In the genomic region with DNA sequence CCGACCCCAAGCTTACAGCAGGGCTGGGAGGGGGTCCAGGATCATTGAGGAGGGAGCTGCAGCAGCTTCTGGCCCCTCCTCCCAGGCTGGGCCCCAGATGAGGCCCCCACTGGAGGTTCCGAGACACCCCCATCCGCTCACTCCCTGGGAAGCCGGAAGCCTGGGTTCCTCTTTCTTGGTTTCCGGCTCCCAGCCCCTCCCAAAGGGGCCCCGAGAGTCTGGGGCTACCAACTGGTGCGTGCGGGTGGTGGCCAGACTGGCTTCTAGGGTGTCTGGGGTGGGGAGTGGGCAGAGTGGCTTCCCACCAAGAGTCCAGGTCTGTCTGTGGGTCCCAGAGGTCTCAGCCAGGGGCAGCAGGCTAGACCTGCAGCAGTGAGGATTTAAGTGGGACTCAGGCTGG, we compare ENCODE assay signal across 11 cellular contexts. TPM values are rescaled to one million over a fixed set of nuclear protein-coding genes. Genes with fewer than 3 reads are reported as not detected.
DNase-seq lines count a peak whose midpoint lies in the region; ATAC-seq, FAIRE-seq and TF ChIP-seq lines count a peak whose summit lies in the region.
"Had no signal": no experiment of that assay in that cellular context is flagged by ENCODE, and none has a peak within 500 bp of the region (broad histone marks: within the 10 kb centered on the region; RNA-seq: fewer than 3 reads in every experiment).

No MANE protein-coding gene starts in this region.

- peaks cover 30% of the 10 kb centered on the region for H3K79me2 ChIP-seq in GM12878 (ENCODE audit: control insufficient read depth, insufficient read depth, low read length)

- ATAC-seq in GM12878 (peak; percentile 54), GM19463 (IDR thresholded peaks at IDR 0.05; ENCODE audit: unreplicated experiment) (no peak)

- H3K27me3 ChIP-seq in GM12878 (replicated peaks in 1 of 2; ENCODE audit: control insufficient read depth in 2 of 2, insufficient read depth in 2 of 2, low read length in 1 of 2) (no peaks in the 10 kb centered on the region), rectal smooth muscle tissue (ENCODE audit: control insufficient read depth, insufficient read depth, low read length) (peaks cover 6% of the 10 kb centered on the region)
- H3K27me3 ChIP-seq: cardiac muscle cell had no signal

- RAD21 ChIA-PET in GM12878 (lab: Charles Lee; ENCODE audit: unreplicated experiment): interaction anchor here (1.2 to 2.3 kb wide), 4 partner anchors 11 to 36 kb away, joined by 4 to 7 read pairs (median 4); no protein-coding TSS in a partner anchor

- in situ Hi-C loops in GM12878 (cut with MboI): no loop called here

- H3K27ac ChIP-seq in GM12878 (ENCODE audit: control insufficient read depth, insufficient read depth): peak overlapping the region; percentile 85
- no peak overlapping the region for H3K27ac ChIP-seq in rectal smooth muscle tissue (ENCODE audit: low read depth, low read length)
- H3K27ac ChIP-seq: cardiac muscle cell, SK-N-MC had no signal

- TF ChIP-seq POLR2A in GM12892 (IDR thresholded peaks at IDR 0.05; ENCODE audit: low read depth, low read length): peak; percentile 54
- TF ChIP-seq POLR2A in GM12878 (IDR thresholded peaks at IDR 0.05; ENCODE audit: low read depth, low read length): peak; percentile 60

- intact Hi-C loops in GM12878 (cut with micrococcal nuclease; ENCODE audit: unreplicated experiment): no loop called here

- WGBS in GM12878 (ENCODE audit: insufficient coverage, insufficient replicate concordance, low lambda C conversion rate, missing lambda C conversion rate): 0% methylated on average over 8 of the region's 8 CpGs

- SMC1A ChIA-PET in GM12878 (lab: Charles Lee; ENCODE audit: uncharacterized antibody, unreplicated experiment): interaction anchor here (2.8 kb wide), 1 partner anchor 11 kb away, joined by 10 read pairs; no protein-coding TSS in a partner anchor

- POLR2A ChIA-PET in GM12878 (lab: Charles Lee): interaction anchor here (1.1 to 3.2 kb wide), 6 partner anchors 12 to 38 kb away, joined by 4 to 10 read pairs (median 8); no protein-coding TSS in a partner anchor

- FAIRE-seq in GM12892 (lab: Jason Lieb, UNC) (peak; percentile 83), GM12878 (lab: Jason Lieb, UNC) (no peak)

- TF ChIP-seq EP300 in GM12878 (IDR thresholded peaks at IDR 0.05; ENCODE audit: borderline replicate concordance in 1 of 2, control insufficient read depth in 1 of 2, low read depth in 2 of 2, low read length in 2 of 2): peak; percentile 16 to 54; a peak in 1 of 4 replicates

- no peak overlapping the region for H2AFZ ChIP-seq in GM12878 (ENCODE audit: control insufficient read depth, low read depth, low read length)

- H3K9ac ChIP-seq in GM12878 (ENCODE audit: control insufficient read depth, insufficient read depth, low read length) (peak overlapping the region; percentile 91), rectal smooth muscle tissue (ENCODE audit: low read length) (peak overlapping the region; percentile 16)

- no peak for TF ChIP-seq RAD21 in GM12878 (IDR thresholded peaks at IDR 0.05; ENCODE audit: insufficient read depth, low read depth, low read length)

- H3K36me3 ChIP-seq in GM12878 (ENCODE audit: control insufficient read depth in 2 of 2, insufficient read depth in 2 of 2, low read length in 1 of 2) (peaks cover 3 to 18% of the 10 kb centered on the region in 2 experiments), rectal smooth muscle tissue (ENCODE audit: control insufficient read depth, insufficient read depth, low read length) (peaks cover 6% of the 10 kb centered on the region)

- DNase-seq in GM12892 (ENCODE audit: insufficient read length) (peak; percentile 71), NOMO-1 (lab: John Stamatoyannopoulos, UW; ENCODE audit: unreplicated experiment in 2 of 2) (peak; percentile 72 to 83), GM12878 (ENCODE audit: low read depth, low spot score) (no peak), SK-N-DZ (ENCODE audit: low spot score) (no peak), SW 1271 (lab: John Stamatoyannopoulos, UW) (no peak), ecto neural progenitor cell (ENCODE audit: low spot score) (no peak)

- peak overlapping the region; percentile 83 for H3K4me3 ChIP-seq in GM12878
- H3K4me3 ChIP-seq in rectal smooth muscle tissue (ENCODE audit: low read length): peak overlapping the region; percentile 33
- H3K4me3 ChIP-seq: cardiac muscle cell, SK-N-MC had no signal

- BruUV-seq in GM12878 (replicated peaks; lab: Mats Ljungman, UMichigan): no TSS peak

- H3K4me1 ChIP-seq in GM12878 (ENCODE audit: control insufficient read depth, insufficient read depth, low read length) (peaks cover 19% of the 10 kb centered on the region; the same call in 1 of the 2 replicates), rectal smooth muscle tissue (ENCODE audit: control insufficient read depth, insufficient read depth, low read length) (peaks cover 9% of the 10 kb centered on the region)

- no peaks in the 10 kb centered on the region for H3K9me3 ChIP-seq in GM12878 (replicated peaks; ENCODE audit: control insufficient read depth, insufficient read depth, low read length)

- H4K20me1 ChIP-seq in GM12878 (ENCODE audit: control insufficient read depth, insufficient read depth): no peaks in the 10 kb centered on the region

- no peak for TF ChIP-seq CTCF in GM12878 (IDR thresholded peaks at IDR 0.05 in 2 of 3, conservative IDR thresholded peaks at IDR 0.05 in 1 of 3; ENCODE audit: control insufficient read depth in 2 of 3, extremely low read depth in 1 of 3, insufficient read depth in 1 of 3, low read depth in 3 of 3, low read length in 3 of 3)

- CTCF ChIA-PET in GM12878 (lab: Yijun Ruan, JAX): interaction anchor here (1.1 to 3.9 kb wide), 5 partner anchors 10 to 38 kb away, joined by 3 to 22 read pairs (median 7); no protein-coding TSS in a partner anchor

- peak overlapping the region; percentile 97 for H3K4me2 ChIP-seq in GM12878 (ENCODE audit: control insufficient read depth, insufficient read depth)

RNA-seq across cellular contexts. Expression of a gene that starts 2.2 kb away (rescaled TPM):
- polyA plus RNA-seq in GM12892 (2012; ENCODE audit: missing spikeins): 14.0 TPM
- 36.2 and 39.2 TPM in 2 replicates for total RNA-seq in GM12878 (2013; cell fraction: nucleolus; rRNA removed)
- total RNA-seq in GM12878 (2014; rRNA removed) (56.0 and 62.4 TPM in 2 replicates), GM12878 (2014; rRNA removed; fragmentation: Illumina TruSeq; extraction: Trizol) (15.2 and 15.3 TPM in 2 replicates), GM12878 (2021) (47.1 and 51.0 TPM in 2 replicates)
- polyA plus RNA-seq in GM12878 (2011; ENCODE audit: low read depth): 7.5 TPM
- polyA plus RNA-seq in GM12878 (2011; rRNA removed) (22.6 and 34.7 TPM in 2 replicates), GM12878 (2014; fragmentation: Illumina TruSeq; extraction: Trizol) (4.7 and 9.6 TPM in 2 replicates), GM12878 (2014; fragmentation: Nextera tagmentation; extraction: Ambion mirVana) (1 to 10 TPM in 1 of 2 experiments, under 1 TPM in 1; 0.82 to 3.3 TPM), GM12878 (2014; rRNA removed) (61.4 and 64.3 TPM in 2 replicates), GM12878 (2016; fragmentation: Nextera tagmentation; extraction: Ambion mirVana) (10 to 100 TPM; 45.0 to 53.5 TPM)
- 51.6 and 94.5 TPM in 2 replicates for polyA plus RNA-seq in GM12878 (2011; cell fraction: cytosol; rRNA removed)
- 56.1 and 57.8 TPM in 2 replicates for polyA plus RNA-seq in GM12878 (2011; cell fraction: nucleus; rRNA removed)
- 39.7 and 39.8 TPM in 2 replicates for polyA plus RNA-seq in GM12878 (2012)
- polyA minus RNA-seq in GM12878 (2011; rRNA and poly(A)+ RNA removed): 21.4 and 38.2 TPM in 2 replicates
- polyA minus RNA-seq in GM12878 (2011; cell fraction: cytosol; rRNA and poly(A)+ RNA removed): 21.9 and 23.7 TPM in 2 replicates
- 14.7 and 21.8 TPM in 2 replicates for polyA minus RNA-seq in GM12878 (2011; cell fraction: nucleus; rRNA and poly(A)+ RNA removed)
- polyA plus RNA-seq in SK-N-DZ (2014; cell fraction: cytosol; rRNA removed): 30.3 and 30.4 TPM in 2 replicates
- 28.4 and 31.8 TPM in 2 replicates for polyA plus RNA-seq in SK-N-DZ (2014; cell fraction: nucleus; rRNA removed)

RNA-seq across cellular contexts. Expression of a gene that starts 2.8 kb away (rescaled TPM):
- 0.23 TPM for polyA plus RNA-seq in GM12892 (2012; ENCODE audit: missing spikeins)
- 0.69 and 0.71 TPM in 2 replicates for total RNA-seq in GM12878 (2013; cell fraction: nucleolus; rRNA removed)
- total RNA-seq in GM12878 (2014; rRNA removed) (0.34 and 0.38 TPM in 2 replicates), GM12878 (2014; rRNA removed; fragmentation: Illumina TruSeq; extraction: Trizol) (0.09 and 0.14 TPM in 2 replicates), GM12878 (2021) (0.41 and 0.51 TPM in 2 replicates)
- polyA plus RNA-seq in GM12878 (2011; ENCODE audit: low read depth): 0.29 TPM
- polyA plus RNA-seq in GM12878 (2011; rRNA removed) (0.14 and 0.38 TPM in 2 replicates), GM12878 (2014; fragmentation: Illumina TruSeq; extraction: Trizol) (0.15 TPM in 1 of 2 replicates, not detected in the other), GM12878 (2014; fragmentation: Nextera tagmentation; extraction: Ambion mirVana) (under 1 TPM in 1 of 2 experiments, not detected in 1; 0.04 TPM), GM12878 (2014; rRNA removed) (0.27 and 0.36 TPM in 2 replicates), GM12878 (2016; fragmentation: Nextera tagmentation; extraction: Ambion mirVana) (under 1 TPM; 0.12 to 0.24 TPM)
- polyA plus RNA-seq in GM12878 (2011; cell fraction: cytosol; rRNA removed): 0.42 and 0.48 TPM in 2 replicates
- polyA plus RNA-seq in GM12878 (2011; cell fraction: nucleus; rRNA removed): 0.97 and 1.1 TPM in 2 replicates
- 0.58 and 0.86 TPM in 2 replicates for polyA plus RNA-seq in GM12878 (2012)
- polyA minus RNA-seq in GM12878 (2011; rRNA and poly(A)+ RNA removed): 0.37 and 0.88 TPM in 2 replicates
- polyA minus RNA-seq in GM12878 (2011; cell fraction: cytosol; rRNA and poly(A)+ RNA removed): 0.31 TPM in 1 of 2 replicates, not detected in the other
- polyA minus RNA-seq in GM12878 (2011; cell fraction: nucleus; rRNA and poly(A)+ RNA removed): 0.19 and 0.24 TPM in 2 replicates
- polyA plus RNA-seq in SK-N-DZ (2014; cell fraction: cytosol; rRNA removed): 14.7 and 15.5 TPM in 2 replicates
- 7.1 and 11.7 TPM in 2 replicates for polyA plus RNA-seq in SK-N-DZ (2014; cell fraction: nucleus; rRNA removed)

RNA-seq across cellular contexts. Expression of a gene that starts 7.1 kb away (rescaled TPM):
- polyA plus RNA-seq in GM12892 (2012; ENCODE audit: missing spikeins): not detected
- not detected in 2 replicates for total RNA-seq in GM12878 (2013; cell fraction: nucleolus; rRNA removed)
- total RNA-seq in GM12878 (2014; rRNA removed): not detected in 2 replicates
- not detected in 2 replicates for total RNA-seq in GM12878 (2014; rRNA removed; fragmentation: Illumina TruSeq; extraction: Trizol)
- total RNA-seq in GM12878 (2021): not detected in 2 replicates
- polyA plus RNA-seq in GM12878 (2011; ENCODE audit: low read depth): not detected
- not detected in 2 replicates for polyA plus RNA-seq in GM12878 (2011; rRNA removed)
- polyA plus RNA-seq in GM12878 (2011; cell fraction: cytosol; rRNA removed): not detected in 2 replicates
- polyA plus RNA-seq in GM12878 (2011; cell fraction: nucleus; rRNA removed): not detected in 2 replicates
- not detected in 2 replicates for polyA plus RNA-seq in GM12878 (2012)
- polyA plus RNA-seq in GM12878 (2014; fragmentation: Illumina TruSeq; extraction: Trizol): not detected in 2 replicates
- not detected for polyA plus RNA-seq in GM12878 (2014; fragmentation: Nextera tagmentation; extraction: Ambion mirVana)
- polyA plus RNA-seq in GM12878 (2014; rRNA removed): not detected in 2 replicates
- polyA plus RNA-seq in GM12878 (2016; fragmentation: Nextera tagmentation; extraction: Ambion mirVana): not detected
- not detected in 2 replicates for polyA minus RNA-seq in GM12878 (2011; rRNA and poly(A)+ RNA removed)
- not detected in 2 replicates for polyA minus RNA-seq in GM12878 (2011; cell fraction: cytosol; rRNA and poly(A)+ RNA removed)
- not detected in 2 replicates for polyA minus RNA-seq in GM12878 (2011; cell fraction: nucleus; rRNA and poly(A)+ RNA removed)
- not detected in 2 replicates for polyA plus RNA-seq in SK-N-DZ (2014; cell fraction: cytosol; rRNA removed)
- polyA plus RNA-seq in SK-N-DZ (2014; cell fraction: nucleus; rRNA removed): not detected in 2 replicates
- total RNA-seq: kidney epithelial cell had no signal

RNA-seq across cellular contexts. Expression of a gene that starts 14.1 kb away (rescaled TPM):
- 10.4 TPM for polyA plus RNA-seq in GM12892 (2012; ENCODE audit: missing spikeins)
- total RNA-seq in GM12878 (2013; cell fraction: nucleolus; rRNA removed): 10.1 and 12.7 TPM in 2 replicates
- 13.4 and 17.2 TPM in 2 replicates for total RNA-seq in GM12878 (2014; rRNA removed)
- 8.8 and 9.3 TPM in 2 replicates for total RNA-seq in GM12878 (2014; rRNA removed; fragmentation: Illumina TruSeq; extraction: Trizol)
- 38.0 and 42.5 TPM in 2 replicates for total RNA-seq in GM12878 (2021)
- 23.0 TPM for polyA plus RNA-seq in GM12878 (2011; ENCODE audit: low read depth)
- 11.4 and 13.2 TPM in 2 replicates for polyA plus RNA-seq in GM12878 (2011; rRNA removed)
- polyA plus RNA-seq in GM12878 (2011; cell fraction: cytosol; rRNA removed): 25.9 and 26.5 TPM in 2 replicates
- polyA plus RNA-seq in GM12878 (2011; cell fraction: nucleus; rRNA removed): 84.3 and 88.7 TPM in 2 replicates
- 27.4 and 30.3 TPM in 2 replicates for polyA plus RNA-seq in GM12878 (2012)
- 2.8 and 10.8 TPM in 2 replicates for polyA plus RNA-seq in GM12878 (2014; fragmentation: Illumina TruSeq; extraction: Trizol)
- polyA plus RNA-seq in GM12878 (2014; fragmentation: Nextera tagmentation; extraction: Ambion mirVana): 10 to 100 TPM in 1 of 2 experiments, 1 to 10 TPM in 1; 3.4 to 12.3 TPM
- 17.8 and 26.0 TPM in 2 replicates for polyA plus RNA-seq in GM12878 (2014; rRNA removed)
- 10 to 100 TPM; 21.2 to 22.0 TPM for polyA plus RNA-seq in GM12878 (2016; fragmentation: Nextera tagmentation; extraction: Ambion mirVana)
- 7.1 and 14.5 TPM in 2 replicates for polyA minus RNA-seq in GM12878 (2011; rRNA and poly(A)+ RNA removed)
- polyA minus RNA-seq in GM12878 (2011; cell fraction: cytosol; rRNA and poly(A)+ RNA removed): 6.0 and 6.2 TPM in 2 replicates
- polyA minus RNA-seq in GM12878 (2011; cell fraction: nucleus; rRNA and poly(A)+ RNA removed): 15.2 and 18.4 TPM in 2 replicates
- 33.1 and 37.2 TPM in 2 replicates for polyA plus RNA-seq in SK-N-DZ (2014; cell fraction: cytosol; rRNA removed)
- 164 and 170 TPM in 2 replicates for polyA plus RNA-seq in SK-N-DZ (2014; cell fraction: nucleus; rRNA removed)

RNA-seq across cellular contexts. Expression of a gene that starts 27.7 kb away (rescaled TPM):
- 0.13 TPM for polyA plus RNA-seq in GM12892 (2012; ENCODE audit: missing spikeins)
- total RNA-seq in GM12878 (2013; cell fraction: nucleolus; rRNA removed): 25.0 and 25.2 TPM in 2 replicates
- total RNA-seq in GM12878 (2014; rRNA removed) (0.16 and 0.28 TPM in 2 replicates), GM12878 (2014; rRNA removed; fragmentation: Illumina TruSeq; extraction: Trizol) (0.09 TPM in 2 replicates), GM12878 (2021) (5.6 TPM in 2 replicates)
- 0.13 TPM for polyA plus RNA-seq in GM12878 (2011; ENCODE audit: low read depth)
- polyA plus RNA-seq in GM12878 (2011; rRNA removed) (0.24 and 0.53 TPM in 2 replicates), GM12878 (2014; fragmentation: Illumina TruSeq; extraction: Trizol) (not detected in 2 replicates), GM12878 (2014; fragmentation: Nextera tagmentation; extraction: Ambion mirVana) (under 1 TPM; 0.05 TPM), GM12878 (2014; rRNA removed) (2.1 and 2.2 TPM in 2 replicates), GM12878 (2016; fragmentation: Nextera tagmentation; extraction: Ambion mirVana) (not detected)
- 1.7 and 2.7 TPM in 2 replicates for polyA plus RNA-seq in GM12878 (2011; cell fraction: cytosol; rRNA removed)
- polyA plus RNA-seq in GM12878 (2011; cell fraction: nucleus; rRNA removed): 6.0 and 7.2 TPM in 2 replicates
- polyA plus RNA-seq in GM12878 (2012): 1.3 and 2.5 TPM in 2 replicates
- 0.37 and 0.46 TPM in 2 replicates for polyA minus RNA-seq in GM12878 (2011; rRNA and poly(A)+ RNA removed)
- 5.1 and 8.3 TPM in 2 replicates for polyA minus RNA-seq in GM12878 (2011; cell fraction: cytosol; rRNA and poly(A)+ RNA removed)
- polyA minus RNA-seq in GM12878 (2011; cell fraction: nucleus; rRNA and poly(A)+ RNA removed): 1.6 and 3.3 TPM in 2 replicates
- not detected in 2 replicates for polyA plus RNA-seq in SK-N-DZ (2014; cell fraction: cytosol; rRNA removed)
- not detected in 2 replicates for polyA plus RNA-seq in SK-N-DZ (2014; cell fraction: nucleus; rRNA removed)
- polyA plus RNA-seq: cardiac muscle cell had no signal

Comparison
In these comparisons a context has a peak if more than half of its experiments do, and no peak if none do; other contexts are left out.
1. DNase-seq: peak in GM12892 (single experiment) and NOMO-1 (2 of 2); none in GM12878 (single experiment), SK-N-DZ (single experiment), SW 1271 (0 of 2) and ecto neural progenitor cell (single experiment).